In genomic region chr9:13688990-13689600, GRCh38 we compare ENCODE assay signal across 3 cellular contexts.
TF ChIP-seq lines count a peak whose summit lies in the region.

No MANE protein-coding gene starts in this region.

TF ChIP-seq in IMR-90, 13 proteins besides CTCF, POLR2A, EP300 and RAD21 (continued from another document):
- no peak for TF ChIP-seq RFX5 (IDR thresholded peaks at IDR 0.05; ENCODE audit: low read depth, low read length)
- no peak for TF ChIP-seq CEBPB (IDR thresholded peaks at IDR 0.05; ENCODE audit: low read depth, low read length)
- TF ChIP-seq FOS (IDR thresholded peaks at IDR 0.05; ENCODE audit: low read depth, low read length): no peak
- no peak for TF ChIP-seq USF2 (IDR thresholded peaks at IDR 0.05; ENCODE audit: low read depth, low read length)
- no peak for TF ChIP-seq MAZ (IDR thresholded peaks at IDR 0.05; ENCODE audit: borderline replicate concordance, low read depth, low read length)
- no peak for TF ChIP-seq RCOR1 (IDR thresholded peaks at IDR 0.05; ENCODE audit: insufficient replicate concordance, low read length)
- TF ChIP-seq MAFK (IDR thresholded peaks at IDR 0.05; ENCODE audit: low read depth, low read length): no peak
- TF ChIP-seq ELK1 (IDR thresholded peaks at IDR 0.05; ENCODE audit: borderline replicate concordance, low read depth, low read length): no peak
- no peak for TF ChIP-seq MXI1 (IDR thresholded peaks at IDR 0.05; ENCODE audit: borderline replicate concordance, low read depth, low read length)
- no peak for TF ChIP-seq NFE2L2 (IDR thresholded peaks at IDR 0.05; ENCODE audit: low read depth, low read length)

TF ChIP-seq in K562, 482 proteins besides CTCF, POLR2A, EP300 and RAD21 (continued from another document):
- TF ChIP-seq THRA (IDR thresholded peaks at IDR 0.05) (no peak), MCM2 (IDR thresholded peaks at IDR 0.05; ENCODE audit: low read depth) (no peak), REST (CRISPR knock-in tag; IDR thresholded peaks at IDR 0.05; ENCODE audit: low read depth) (no peak), TCF15 (CRISPR knock-in tag; IDR thresholded peaks at IDR 0.05) (no peak), BHLHE40 (IDR thresholded peaks at IDR 0.05; ENCODE audit: low read length) (no peak), ZNF175 (CRISPR knock-in tag; IDR thresholded peaks at IDR 0.05; ENCODE audit: low read depth) (no peak), HMG20A (CRISPR knock-in tag; conservative IDR thresholded peaks at IDR 0.05) (no peak), FIP1L1 (IDR thresholded peaks at IDR 0.05; ENCODE audit: low read depth, low read length, poor library complexity, severe bottlenecking) (no peak), TEAD4 (IDR thresholded peaks at IDR 0.05; ENCODE audit: low read length) (no peak), TEAD4 (CRISPR knock-in tag; IDR thresholded peaks at IDR 0.05; ENCODE audit: borderline replicate concordance) (no peak), RFX7 (CRISPR knock-in tag; IDR thresholded peaks at IDR 0.05) (no peak)

TF ChIP-seq in GM12891, 5 proteins besides CTCF, POLR2A, EP300 and RAD21 (continued from another document):
- no peak for TF ChIP-seq POLR2AphosphoS5 (IDR thresholded peaks at IDR 0.05; ENCODE audit: low read depth, low read length)
- no peak for TF ChIP-seq TAF1 (IDR thresholded peaks at IDR 0.05; ENCODE audit: low read depth, low read length)
- no peak for TF ChIP-seq POU2F2 (IDR thresholded peaks at IDR 0.05; ENCODE audit: low read depth, low read length)
